11 cellular contexts compared by ENCODE assay signal in the genomic region with DNA sequence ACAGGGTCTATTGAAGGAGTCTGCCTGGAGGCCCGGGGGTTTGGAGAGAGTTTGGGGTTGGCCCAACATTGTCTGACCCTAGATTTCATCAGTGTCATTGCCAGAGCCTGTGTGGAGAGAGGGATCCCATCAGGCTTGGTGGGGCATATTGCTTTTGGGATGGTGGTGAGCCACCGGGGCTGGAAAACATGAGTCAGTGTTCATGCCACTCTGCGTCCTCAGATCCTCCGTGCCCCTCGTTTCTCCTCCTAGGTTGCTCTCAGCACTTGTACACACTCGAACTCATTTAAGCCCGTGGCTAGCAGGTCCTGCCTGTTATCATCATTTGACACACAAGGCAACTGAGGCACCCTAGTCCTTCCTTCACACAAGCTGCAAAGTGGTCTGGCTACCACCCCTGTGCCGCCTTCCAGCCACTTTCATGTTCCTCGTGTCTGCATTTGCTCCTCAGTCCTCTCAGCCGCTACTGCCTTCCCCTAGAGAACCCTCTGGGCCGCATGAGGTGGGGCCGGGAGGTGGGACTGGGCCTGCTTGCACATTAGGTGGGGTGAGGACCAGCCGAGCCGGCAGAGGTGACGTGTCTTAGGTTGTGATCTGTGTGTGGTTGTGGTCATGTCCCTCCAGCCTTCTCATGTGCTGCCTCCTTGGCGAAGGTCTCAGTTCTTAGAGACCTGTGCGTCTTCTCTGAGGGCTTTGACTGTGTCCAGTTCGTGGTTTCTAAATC. TPM values are rescaled to one million over a fixed set of nuclear protein-coding genes. Genes with fewer than 3 reads are reported as not detected.
DNase-seq lines count a peak whose midpoint lies in the region; ATAC-seq, FAIRE-seq and TF ChIP-seq lines count a peak whose summit lies in the region.
"Had no signal": no experiment of that assay in that cellular context is flagged by ENCODE, and none has a peak within 500 bp of the region (broad histone marks: within the 10 kb centered on the region; RNA-seq: fewer than 3 reads in every experiment).

No MANE protein-coding gene starts in this region.

- peak overlapping the region; percentile 2 for H3K4me3 Mint-ChIP-seq in T-helper 17 cell
- H3K4me3 Mint-ChIP-seq: dendritic cell treated with granulocyte-macrophage colony-stimulating factor and Interleukin-4, amounts not matched to agents 40 ng/mL and 50 ng/mL, for 4 days had no signal

- 73% methylated on average over 18 of the region's 18 CpGs for WGBS in GM23248 (ENCODE audit: low coverage in 1 of 2, low lambda C conversion rate in 2 of 2, missing lambda C conversion rate in 2 of 2), 2 experiments
- 87% methylated on average over 18 of the region's 18 CpGs; no CpG with 5 or more reads in 1 of the 2 experiments for WGBS in H1 (ENCODE audit: extremely low coverage in 1 of 2, insufficient coverage in 1 of 2, insufficient read length in 1 of 2, insufficient replicate concordance in 2 of 2, low coverage in 1 of 2, low lambda C conversion rate in 2 of 2, missing lambda C conversion rate in 1 of 2), 2 experiments

- H3K27ac ChIP-seq in GM23248 (peak overlapping the region; percentile 90), H1 (ENCODE audit: low read depth, low read length) (no peak overlapping the region; the same call in 1 of the 2 replicates)
- H3K27ac ChIP-seq: thyroid gland had no signal

- H2BK20ac ChIP-seq in H1 (ENCODE audit: low read length) = no peak overlapping the region

- H2AK5ac ChIP-seq in H1 (ENCODE audit: low read depth, low read length) = peak overlapping the region; percentile 15; the same call in 1 of the 2 replicates

- no peak overlapping the region for H4K91ac ChIP-seq in H1 (replicated peaks; ENCODE audit: insufficient read length, low read length)

- POLR2A ChIA-PET in H1 (lab: Charles Lee; ENCODE audit: partially characterized antibody) = interaction anchor here (0.6 to 19.5 kb wide), 9 partner anchors 11 to 156 kb away, joined by 3 to 228 read pairs (median 5); a partner anchor contains a TSS

- in situ Hi-C loops in GM23248 (cut with MboI) = no loop called here

- H3K79me1 ChIP-seq in H1 (ENCODE audit: low read depth, low read length) = peaks cover 42% of the 10 kb centered on the region

- no peak for TF ChIP-seq CTCF in H1 (IDR thresholded peaks at IDR 0.05; ENCODE audit: control extremely low read depth in 1 of 3, insufficient read depth in 1 of 3, low read depth in 1 of 3, low read length in 3 of 3)

- H3F3A ChIP-seq in GM23248 (ENCODE audit: insufficient read depth) = peaks cover 25% of the 10 kb centered on the region

- H3K14ac ChIP-seq in H1 (ENCODE audit: insufficient read length) = no peak overlapping the region

- no peak overlapping the region; the same call in 1 of the 2 replicates for H2BK15ac ChIP-seq in H1 (ENCODE audit: low read length)

- H2AFZ ChIP-seq in GM23248 = no peak overlapping the region
- no peak overlapping the region for H2AFZ ChIP-seq in H1 (ENCODE audit: low read length)

- no peaks in the 10 kb centered on the region for H3K36me3 Mint-ChIP-seq in T-helper 17 cell (ENCODE audit: low read depth)

- CTCF ChIA-PET in H1 (lab: Charles Lee; ENCODE audit: partially characterized antibody) = interaction anchor here (1.6 to 2.8 kb wide), 3 partner anchors 20 to 156 kb away, joined by 4 to 7 read pairs (median 6); no protein-coding TSS in a partner anchor

- DNase-seq in GM23248 = peak; percentile 73
- DNase-seq in T-helper 17 cell = no peak
- DNase-seq in H1 (ENCODE audit: low read depth in 1 of 2, low spot score in 2 of 2) = no peak
- no peak for DNase-seq in activated CD4-positive, CD25-positive, alpha-beta regulatory T cell (lab: John Stamatoyannopoulos, UW)
- no peak for DNase-seq in NCI-H146 treated with DMSO at 0.1 percent for 48 hours (lab: John Stamatoyannopoulos, UW; ENCODE audit: unreplicated experiment)
- DNase-seq: COR-L47, thyroid gland had no signal

- H3K4me2 ChIP-seq in GM23248 (ENCODE audit: unreplicated experiment) (peak overlapping the region; percentile 93), H1 (ENCODE audit: insufficient read depth in 1 of 2, low read depth in 2 of 2, low read length in 2 of 2) (peak overlapping the region; percentile 5 to 81; a peak in 3 of 4 replicates), skeletal muscle satellite cell (ENCODE audit: low read length) (peak overlapping the region; percentile 95)

- peak overlapping the region; percentile 90; the same call in 1 of the 2 replicates for H2BK12ac ChIP-seq in H1 (ENCODE audit: low read depth, low read length)

- no peak overlapping the region for H2BK120ac ChIP-seq in H1 (replicated peaks; ENCODE audit: low read depth, low read length)

- H3K23ac ChIP-seq in H1 (ENCODE audit: insufficient read length) = no peak overlapping the region

- H3K4me3 ChIP-seq in GM23248 (peak overlapping the region; percentile 98), H1 (ENCODE audit: extremely low read depth in 1 of 4, insufficient read depth in 2 of 4, low read depth in 3 of 4, low read length in 4 of 4) (no peak overlapping the region), skeletal muscle satellite cell (ENCODE audit: low read length) (peak overlapping the region; percentile 33)
- H3K4me3 ChIP-seq: thyroid gland had no signal

- H3K79me2 ChIP-seq in GM23248 (ENCODE audit: insufficient read depth) (peaks cover 83% of the 10 kb centered on the region), H1 (ENCODE audit: control insufficient read depth in 1 of 2, insufficient read depth in 2 of 2, low read length in 2 of 2) (peaks cover 58 to 82% of the 10 kb centered on the region in 2 experiments)

- peak overlapping the region; percentile 48; the same call in 1 of the 2 replicates for H3K18ac ChIP-seq in H1 (ENCODE audit: extremely low read depth, low read length)

- no peak overlapping the region for H3K4ac ChIP-seq in H1 (replicated peaks; ENCODE audit: insufficient read length, low read depth, low read length)

- no peak overlapping the region for H3K56ac ChIP-seq in H1 (replicated peaks; ENCODE audit: insufficient read length, low read depth, low read length)

- no peak overlapping the region for H4K5ac ChIP-seq in H1 (ENCODE audit: insufficient read length, low read depth, low read length)

- H4K20me1 ChIP-seq in GM23248 (ENCODE audit: insufficient read depth) (no peaks in the 10 kb centered on the region), H1 (replicated peaks in 1 of 2; ENCODE audit: control insufficient read depth in 1 of 2, insufficient read depth in 2 of 2, low read length in 2 of 2) (peaks cover 54 to 59% of the 10 kb centered on the region in 2 experiments)

- H3K9ac ChIP-seq in GM23248 (peak overlapping the region; percentile 98), H1 (replicated peaks in 1 of 4; ENCODE audit: extremely low read depth in 1 of 4, low read depth in 3 of 4, low read length in 3 of 4) (no peak overlapping the region; a peak in 1 of 7 replicates), skeletal muscle satellite cell (ENCODE audit: low read depth, low read length) (peak overlapping the region; percentile 49)

- H4K8ac ChIP-seq in H1 (ENCODE audit: extremely low read depth, insufficient read depth, low read length) = no peak overlapping the region; the same call in 1 of the 2 replicates

- H3K23me2 ChIP-seq in H1 (ENCODE audit: low read depth, low read length) = peaks cover 6% of the 10 kb centered on the region; the same call in 1 of the 2 replicates

- FAIRE-seq in H1 (lab: Jason Lieb, UNC) = no peak

- H3K4me1 ChIP-seq in GM23248 (ENCODE audit: insufficient read depth) = peaks cover 30% of the 10 kb centered on the region
- peaks cover 14 to 36% (median 25%) of the 10 kb centered on the region in 4 experiments for H3K4me1 ChIP-seq in H1 (replicated peaks in 1 of 4; ENCODE audit: control insufficient read depth in 3 of 4, insufficient read depth in 4 of 4, low read length in 3 of 4)
- H3K4me1 ChIP-seq in skeletal muscle satellite cell (ENCODE audit: control insufficient read depth, insufficient read depth, low read length) = peaks cover 42% of the 10 kb centered on the region

- H3K4me1 Mint-ChIP-seq in T-helper 17 cell = peaks cover 36% of the 10 kb centered on the region

- TF ChIP-seq RAD21 in H1 (IDR thresholded peaks at IDR 0.05 in 1 of 2, conservative IDR thresholded peaks at IDR 0.05 in 1 of 2; ENCODE audit: low read depth in 2 of 2, low read length in 2 of 2) = no peak

- peak overlapping the region; percentile 86 for H3K27ac Mint-ChIP-seq in T-helper 17 cell
- H3K27ac Mint-ChIP-seq: dendritic cell treated with granulocyte-macrophage colony-stimulating factor and Interleukin-4, amounts not matched to agents 40 ng/mL and 50 ng/mL, for 4 days had no signal

- H3K9me2 ChIP-seq in GM23248 (ENCODE audit: insufficient read depth) = no peaks in the 10 kb centered on the region

- no peaks in the 10 kb centered on the region for H3K27me3 Mint-ChIP-seq in T-helper 17 cell
- H3K27me3 Mint-ChIP-seq: dendritic cell treated with granulocyte-macrophage colony-stimulating factor and Interleukin-4, amounts not matched to agents 40 ng/mL and 50 ng/mL, for 4 days had no signal

- H3K27me3 ChIP-seq in GM23248 (replicated peaks; ENCODE audit: insufficient read depth) (no peaks in the 10 kb centered on the region), H1 (replicated peaks in 1 of 4; ENCODE audit: control insufficient read depth in 3 of 4, extremely low read depth in 1 of 4, insufficient read depth in 3 of 4, low read length in 3 of 4) (no peaks in the 10 kb centered on the region), skeletal muscle satellite cell (ENCODE audit: control insufficient read depth, insufficient read depth, low read length) (no peaks in the 10 kb centered on the region)
- H3K27me3 ChIP-seq: thyroid gland had no signal

- no peaks in the 10 kb centered on the region; the same call in 1 of the 2 replicates for H3K36me3 ChIP-seq in GM23248 (ENCODE audit: low read depth)
- H3K36me3 ChIP-seq in H1 (ENCODE audit: control insufficient read depth in 2 of 4, insufficient read depth in 4 of 4, low read length in 3 of 4) = peaks cover 4 to 11% (median 6%) of the 10 kb centered on the region in 4 experiments; a peak in 5 of 8 replicates
- peaks cover 18% of the 10 kb centered on the region for H3K36me3 ChIP-seq in skeletal muscle satellite cell (ENCODE audit: insufficient read depth, low read length)
- H3K36me3 ChIP-seq: thyroid gland had no signal

- H3K9me3 ChIP-seq in GM23248 (ENCODE audit: low read depth) = no peaks in the 10 kb centered on the region
- no peaks in the 10 kb centered on the region for H3K9me3 ChIP-seq in T-helper 17 cell (ENCODE audit: control insufficient read depth, low read length, poor library complexity, severe bottlenecking)
- no peaks in the 10 kb centered on the region for H3K9me3 ChIP-seq in H1 (ENCODE audit: insufficient read depth in 2 of 2, low read depth in 1 of 2, low read length in 1 of 2)
- H3K9me3 ChIP-seq in skeletal muscle satellite cell (replicated peaks; ENCODE audit: low read length) = no peaks in the 10 kb centered on the region
- H3K9me3 ChIP-seq: thyroid gland had no signal

- H2BK5ac ChIP-seq in H1 (ENCODE audit: low read depth, low read length) = peak overlapping the region; percentile 78; the same call in 1 of the 2 replicates

- ATAC-seq in T-helper 17 cell (no peak), HG02623 (IDR thresholded peaks at IDR 0.05; ENCODE audit: unreplicated experiment) (no peak)

- peak in 1 of 2 experiments; percentile 11; a peak in 1 of 3 replicates for TF ChIP-seq POLR2A in H1 (IDR thresholded peaks at IDR 0.05; ENCODE audit: control extremely low read depth in 1 of 2, low read depth in 2 of 2, low read length in 2 of 2)

- no peak for TF ChIP-seq EP300 in H1 (IDR thresholded peaks at IDR 0.05; ENCODE audit: borderline replicate concordance in 1 of 2, low read depth in 2 of 2, low read length in 2 of 2)

RNA-seq across cellular contexts. Expression of a gene that starts 3.6 kb away (rescaled TPM):
- total RNA-seq in GM23248 (2014; rRNA removed; shearing (Covaris generic)) = 104 and 105 TPM in 2 replicates
- 1.4 and 2.6 TPM in 2 replicates for polyA plus RNA-seq in GM23248 (2016; fragmentation: Nextera tagmentation; extraction: Ambion mirVana)
- total RNA-seq in T-helper 17 cell = 10 to 100 TPM; 23.1 to 26.4 TPM
- total RNA-seq in H1 (2021; fragmentation: NEBNext Ultra II Directional; extraction: Animal tissue kit (Norgen Biotek cat#: 25700)) = 226 and 234 TPM in 2 replicates
- polyA plus RNA-seq in H1 (2011; rRNA removed) = 301 and 541 TPM in 2 replicates
- 204 TPM for polyA plus RNA-seq in H1 (2011; cell fraction: cytosol; rRNA removed)
- polyA plus RNA-seq in H1 (2011; cell fraction: nucleus; rRNA removed) = 367 TPM
- 72.2 to 138 TPM (median 120 TPM) in 4 replicates for polyA plus RNA-seq in H1 (2012, experiment 1 of 2)
- 144 TPM for polyA plus RNA-seq in H1 (2012, experiment 2 of 2)
- polyA plus RNA-seq in H1 (2013, experiment 1 of 2) = 169 TPM
- 186 TPM for polyA plus RNA-seq in H1 (2013, experiment 2 of 2)
- 150 and 197 TPM in 2 replicates for polyA minus RNA-seq in H1 (2011; rRNA and poly(A)+ RNA removed)
- polyA minus RNA-seq in H1 (2011; cell fraction: cytosol; rRNA and poly(A)+ RNA removed) = 187 TPM
- 126 TPM for polyA minus RNA-seq in H1 (2011; cell fraction: nucleus; rRNA and poly(A)+ RNA removed)
- 84.7 and 112 TPM in 2 replicates for total RNA-seq in skeletal muscle satellite cell (2012; rRNA removed)

RNA-seq across cellular contexts. Expression of a gene that starts 5.2 kb away (rescaled TPM):
- total RNA-seq in GM23248 (2014; rRNA removed; shearing (Covaris generic)) = 30.4 and 33.0 TPM in 2 replicates
- polyA plus RNA-seq in GM23248 (2016; fragmentation: Nextera tagmentation; extraction: Ambion mirVana) = 27.0 and 31.8 TPM in 2 replicates
- 10 to 100 TPM; 60.3 to 72.3 TPM for total RNA-seq in T-helper 17 cell
- total RNA-seq in H1 (2021; fragmentation: NEBNext Ultra II Directional; extraction: Animal tissue kit (Norgen Biotek cat#: 25700)) = 96.6 and 99.3 TPM in 2 replicates
- polyA plus RNA-seq in H1 (2011; rRNA removed) = 77.4 and 118 TPM in 2 replicates
- polyA plus RNA-seq in H1 (2011; cell fraction: cytosol; rRNA removed) = 94.9 TPM
- 298 TPM for polyA plus RNA-seq in H1 (2011; cell fraction: nucleus; rRNA removed)
- 66.0 to 95.2 TPM (median 84.7 TPM) in 4 replicates for polyA plus RNA-seq in H1 (2012, experiment 1 of 2)
- 75.5 TPM for polyA plus RNA-seq in H1 (2012, experiment 2 of 2)
- polyA plus RNA-seq in H1 (2013, experiment 1 of 2) = 69.1 TPM
- 65.4 TPM for polyA plus RNA-seq in H1 (2013, experiment 2 of 2)
- polyA minus RNA-seq in H1 (2011; rRNA and poly(A)+ RNA removed) = 38.6 and 46.1 TPM in 2 replicates
- 52.8 TPM for polyA minus RNA-seq in H1 (2011; cell fraction: cytosol; rRNA and poly(A)+ RNA removed)
- polyA minus RNA-seq in H1 (2011; cell fraction: nucleus; rRNA and poly(A)+ RNA removed) = 64.4 TPM
- 40.4 and 49.2 TPM in 2 replicates for total RNA-seq in skeletal muscle satellite cell (2012; rRNA removed)

RNA-seq across cellular contexts. Expression of a gene that starts 19.1 kb away (rescaled TPM):
- total RNA-seq in GM23248 (2014; rRNA removed; shearing (Covaris generic)) = not detected in 2 replicates
- 0.18 TPM in 1 of 2 replicates, not detected in the other for polyA plus RNA-seq in GM23248 (2016; fragmentation: Nextera tagmentation; extraction: Ambion mirVana)
- total RNA-seq in T-helper 17 cell = 10 to 100 TPM in 1 of 2 donors, 1 to 10 TPM in 1; 6.9 to 17.9 TPM
- 0.58 and 0.65 TPM in 2 replicates for total RNA-seq in H1 (2021; fragmentation: NEBNext Ultra II Directional; extraction: Animal tissue kit (Norgen Biotek cat#: 25700))
- polyA plus RNA-seq in H1 (2011; rRNA removed) = 0.76 and 1.0 TPM in 2 replicates
- polyA plus RNA-seq in H1 (2011; cell fraction: cytosol; rRNA removed) = 0.62 TPM
- polyA plus RNA-seq in H1 (2011; cell fraction: nucleus; rRNA removed) = 0.78 TPM
- 0.23 to 0.67 TPM (median 0.39 TPM) in 4 replicates for polyA plus RNA-seq in H1 (2012, experiment 1 of 2)
- 0.26 TPM for polyA plus RNA-seq in H1 (2012, experiment 2 of 2)
- 0.65 TPM for polyA plus RNA-seq in H1 (2013, experiment 1 of 2)
- 0.52 TPM for polyA plus RNA-seq in H1 (2013, experiment 2 of 2)
- 0.10 TPM in 1 of 2 replicates, not detected in the other for polyA minus RNA-seq in H1 (2011; rRNA and poly(A)+ RNA removed)
- 1.2 TPM for polyA minus RNA-seq in H1 (2011; cell fraction: cytosol; rRNA and poly(A)+ RNA removed)
- polyA minus RNA-seq in H1 (2011; cell fraction: nucleus; rRNA and poly(A)+ RNA removed) = 0.40 TPM
- 1.0 and 1.1 TPM in 2 replicates for total RNA-seq in skeletal muscle satellite cell (2012; rRNA removed)
- total RNA-seq: LHCN-M2 had no signal

RNA-seq across cellular contexts. Expression of a gene that starts 28.5 kb away (rescaled TPM):
- total RNA-seq in GM23248 (2014; rRNA removed; shearing (Covaris generic)) = 56.4 and 80.5 TPM in 2 replicates
- polyA plus RNA-seq in GM23248 (2016; fragmentation: Nextera tagmentation; extraction: Ambion mirVana) = 55.6 and 62.4 TPM in 2 replicates
- total RNA-seq in T-helper 17 cell = 10 to 100 TPM; 33.5 TPM
- 50.8 and 53.0 TPM in 2 replicates for total RNA-seq in H1 (2021; fragmentation: NEBNext Ultra II Directional; extraction: Animal tissue kit (Norgen Biotek cat#: 25700))
- polyA plus RNA-seq in H1 (2011; rRNA removed) = 80.1 and 86.8 TPM in 2 replicates
- 88.9 TPM for polyA plus RNA-seq in H1 (2011; cell fraction: cytosol; rRNA removed)
- 146 TPM for polyA plus RNA-seq in H1 (2011; cell fraction: nucleus; rRNA removed)
- polyA plus RNA-seq in H1 (2012, experiment 1 of 2) = 58.8 to 94.1 TPM (median 80.2 TPM) in 4 replicates
- polyA plus RNA-seq in H1 (2012, experiment 2 of 2) = 81.1 TPM
- 48.9 TPM for polyA plus RNA-seq in H1 (2013, experiment 1 of 2)
- 49.5 TPM for polyA plus RNA-seq in H1 (2013, experiment 2 of 2)
- polyA minus RNA-seq in H1 (2011; rRNA and poly(A)+ RNA removed) = 44.8 and 47.0 TPM in 2 replicates
- 40.2 TPM for polyA minus RNA-seq in H1 (2011; cell fraction: cytosol; rRNA and poly(A)+ RNA removed)
- 36.6 TPM for polyA minus RNA-seq in H1 (2011; cell fraction: nucleus; rRNA and poly(A)+ RNA removed)
- 67.5 and 72.2 TPM in 2 replicates for total RNA-seq in skeletal muscle satellite cell (2012; rRNA removed)

RNA-seq across cellular contexts. Expression of a gene that starts 28.5 kb away (rescaled TPM):
- 27.8 and 30.4 TPM in 2 replicates for total RNA-seq in GM23248 (2014; rRNA removed; shearing (Covaris generic))
- 84.0 and 88.6 TPM in 2 replicates for polyA plus RNA-seq in GM23248 (2016; fragmentation: Nextera tagmentation; extraction: Ambion mirVana)
- 100 to 1,000 TPM; 376 to 523 TPM for total RNA-seq in T-helper 17 cell
- total RNA-seq in H1 (2021; fragmentation: NEBNext Ultra II Directional; extraction: Animal tissue kit (Norgen Biotek cat#: 25700)) = 137 and 138 TPM in 2 replicates
- polyA plus RNA-seq in H1 (2011; rRNA removed) = 84.5 and 151 TPM in 2 replicates
- 66.0 TPM for polyA plus RNA-seq in H1 (2011; cell fraction: cytosol; rRNA removed)
- polyA plus RNA-seq in H1 (2011; cell fraction: nucleus; rRNA removed) = 110 TPM
- polyA plus RNA-seq in H1 (2012, experiment 1 of 2) = 106 to 120 TPM (median 111 TPM) in 4 replicates
- polyA plus RNA-seq in H1 (2012, experiment 2 of 2) = 92.0 TPM
- polyA plus RNA-seq in H1 (2013, experiment 1 of 2) = 105 TPM
- polyA plus RNA-seq in H1 (2013, experiment 2 of 2) = 105 TPM
- polyA minus RNA-seq in H1 (2011; rRNA and poly(A)+ RNA removed) = 6.0 and 9.9 TPM in 2 replicates
- polyA minus RNA-seq in H1 (2011; cell fraction: cytosol; rRNA and poly(A)+ RNA removed) = 33.4 TPM
- 81.9 TPM for polyA minus RNA-seq in H1 (2011; cell fraction: nucleus; rRNA and poly(A)+ RNA removed)
- 17.2 and 21.0 TPM in 2 replicates for total RNA-seq in skeletal muscle satellite cell (2012; rRNA removed)

Comparison
In these comparisons a context has a peak if more than half of its experiments do, and no peak if none do; other contexts are left out.
1. H3K4me2 ChIP-seq: peak in every context shown above with its lines; median percentile 95 in skeletal muscle satellite cell; 93 in GM23248; 43 in H1.
2. H3K4me3 ChIP-seq: peak in GM23248 (single experiment) and skeletal muscle satellite cell (single experiment); none in H1 (0 of 4).
3. H3K9ac ChIP-seq: peak in GM23248 (single experiment) and skeletal muscle satellite cell (single experiment); none in H1 (0 of 4).